Comparison of ENCODE assay signal across 20 cellular contexts in the genomic region with DNA sequence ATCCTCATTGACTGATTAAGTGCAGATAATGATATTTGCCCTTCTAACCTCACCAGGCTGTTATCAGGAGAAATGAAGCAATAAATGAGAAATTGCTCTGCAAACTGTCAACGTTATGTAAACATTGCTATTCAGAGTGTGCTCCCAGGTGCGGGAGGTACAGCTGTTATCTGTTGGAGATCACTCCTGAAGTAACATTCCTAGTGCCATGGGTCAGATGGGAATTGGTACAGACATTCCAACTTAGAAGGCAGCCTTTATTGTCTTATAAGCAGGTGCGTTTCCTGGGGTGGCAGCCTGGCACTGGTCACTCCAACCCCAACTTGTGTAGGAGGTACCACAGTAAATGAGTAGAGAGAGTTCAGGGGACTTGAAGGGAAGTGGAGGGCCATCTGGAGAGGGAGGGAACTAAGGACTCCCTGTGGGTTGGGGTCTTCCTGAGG. TPM values are rescaled to one million over a fixed set of nuclear protein-coding genes. Genes with fewer than 3 reads are reported as not detected.
DNase-seq lines count a peak whose midpoint lies in the region; ATAC-seq and TF ChIP-seq lines count a peak whose summit lies in the region.
"Had no signal": no experiment of that assay in that cellular context is flagged by ENCODE, and none has a peak within 500 bp of the region (broad histone marks: within the 10 kb centered on the region; RNA-seq: fewer than 3 reads in every experiment).

No MANE protein-coding gene starts in this region.

- no peaks in the 10 kb centered on the region for H3K9me3 ChIP-seq in Caco-2
- H3K9me3 ChIP-seq: psoas muscle, tibial nerve had no signal

- peaks cover 10% of the 10 kb centered on the region for H3K36me3 Mint-ChIP-seq in Caco-2 (ENCODE audit: insufficient read depth, unreplicated experiment)
- peaks cover 4% of the 10 kb centered on the region for H3K36me3 Mint-ChIP-seq in activated naive CD8-positive, alpha-beta T cell treated with anti-CD3 and anti-CD28 coated beads, Interleukin-2, amount 50 U/mL, for 24 hours (ENCODE audit: low read depth)
- no peaks in the 10 kb centered on the region for H3K36me3 Mint-ChIP-seq in nephron (ENCODE audit: low read depth)
- H3K36me3 Mint-ChIP-seq: stimulated activated naive B cell treated with anti-CD40 and anti-IgM and Interleukin-4, amounts not matched to agents 10 μg/mL and 1 μg/mL and 100 μg/mL, for 72 hours had no signal

- peaks cover 32% of the 10 kb centered on the region for H3K4me1 Mint-ChIP-seq in Caco-2 (ENCODE audit: low read depth, unreplicated experiment)
- peaks cover 34% of the 10 kb centered on the region for H3K4me1 Mint-ChIP-seq in activated naive CD8-positive, alpha-beta T cell treated with anti-CD3 and anti-CD28 coated beads, Interleukin-2, amount 50 U/mL, for 24 hours
- H3K4me1 Mint-ChIP-seq in nephron: peaks cover 24% of the 10 kb centered on the region

- H3K36me3 ChIP-seq in Caco-2 (ENCODE audit: control insufficient read depth, insufficient read depth, low read length): no peaks in the 10 kb centered on the region
- H3K36me3 ChIP-seq: tibial nerve had no signal

- H3K27me3 Mint-ChIP-seq in Caco-2 (ENCODE audit: insufficient read depth, unreplicated experiment): no peaks in the 10 kb centered on the region
- no peaks in the 10 kb centered on the region for H3K27me3 Mint-ChIP-seq in activated naive CD8-positive, alpha-beta T cell treated with anti-CD3 and anti-CD28 coated beads, Interleukin-2, amount 50 U/mL, for 24 hours
- peaks cover 8% of the 10 kb centered on the region for H3K27me3 Mint-ChIP-seq in nephron (ENCODE audit: low read depth)
- H3K27me3 Mint-ChIP-seq: stimulated activated naive B cell treated with anti-CD40 and anti-IgM and Interleukin-4, amounts not matched to agents 10 μg/mL and 1 μg/mL and 100 μg/mL, for 72 hours had no signal

- H3K4me1 ChIP-seq in Caco-2: peaks cover 60% of the 10 kb centered on the region

- no peak overlapping the region for H3K4me3 ChIP-seq in Caco-2 (ENCODE audit: low read depth, low read length)
- H3K4me3 ChIP-seq: psoas muscle, SK-N-MC, tibial nerve had no signal

- H3K4me3 Mint-ChIP-seq in Caco-2 (ENCODE audit: unreplicated experiment) (peak overlapping the region; percentile 38), nephron (peak overlapping the region in 2 of 3 experiments; percentile 11 to 21)
- no peak overlapping the region for H3K4me3 Mint-ChIP-seq in activated naive CD8-positive, alpha-beta T cell treated with anti-CD3 and anti-CD28 coated beads, Interleukin-2, amount 50 U/mL, for 24 hours
- H3K4me3 Mint-ChIP-seq: HFFc6; stimulated activated naive B cell treated with anti-CD40 and anti-IgM and Interleukin-4, amounts not matched to agents 10 μg/mL and 1 μg/mL and 100 μg/mL, for 72 hours had no signal

- no peak for ATAC-seq in activated naive CD8-positive, alpha-beta T cell treated with anti-CD3 and anti-CD28 coated beads, Interleukin-2, amount 50 U/mL, for 24 hours
- no peak for ATAC-seq in HG03135 (IDR thresholded peaks at IDR 0.05; ENCODE audit: unreplicated experiment)
- ATAC-seq: psoas muscle; stimulated activated naive B cell treated with anti-CD40 and anti-IgM and Interleukin-4, amounts not matched to agents 10 μg/mL and 1 μg/mL and 100 μg/mL, for 72 hours had no signal

- intact Hi-C loops in Caco-2 (cut with micrococcal nuclease; ENCODE audit: unreplicated experiment): loop anchor here (1.0 to 10.0 kb wide), 4 partner anchors 18 to 190 kb away; a partner anchor contains a TSS

- CTCF ChIA-PET in Caco-2 (lab: Charles Lee): interaction anchor here (0.5 to 0.8 kb wide), 5 partner anchors 18 to 402 kb away, joined by 3 to 5 read pairs (median 3); no protein-coding TSS in a partner anchor

- BruUV-seq in Caco-2 (replicated peaks; lab: Mats Ljungman, UMichigan): no TSS peak

- POLR2A ChIA-PET in Caco-2 (lab: Charles Lee): no interaction called here

- no peaks in the 10 kb centered on the region for H3K27me3 ChIP-seq in Caco-2 (replicated peaks; ENCODE audit: control insufficient read depth, insufficient read depth, low read length)
- H3K27me3 ChIP-seq: tibial nerve had no signal

- DNase-seq in NCI-H2171 treated with DMSO at 0.1 percent for 48 hours (lab: John Stamatoyannopoulos, UW) (peak; percentile 2), NCI-H2171 (lab: John Stamatoyannopoulos, UW) (no peak), Caco-2 (peak; percentile 88 to 91), NOMO-1 (lab: John Stamatoyannopoulos, UW; ENCODE audit: unreplicated experiment in 2 of 2) (no peak), DMS79 treated with DMSO at 0.1 percent for 48 hours (lab: John Stamatoyannopoulos, UW) (no peak)
- DNase-seq in activated naive CD8-positive, alpha-beta T cell treated with anti-CD3 and anti-CD28 coated beads, Interleukin-2, amount 50 U/mL, for 24 hours: no peak
- DNase-seq: activated T-cell treated with anti-CD3 and anti-CD28 coated beads, Interleukin-2, amount 50 U/mL, for 1 hour; amygdala; dermis blood vessel endothelial cell; head of caudate nucleus; HFFc6; NCI-H1930; psoas muscle; stimulated activated CD4-positive, alpha-beta T cell treated with anti-CD3 and anti-CD28 coated beads, Interleukin-2, amount 100 ng/mL, for 24 hours; stimulated activated naive B cell treated with anti-CD40 and anti-IgM and Interleukin-4, amounts not matched to agents 10 μg/mL and 1 μg/mL and 100 μg/mL, for 72 hours; T-helper 9 cell had no signal

- no peaks in the 10 kb centered on the region for H3K9me3 Mint-ChIP-seq in Caco-2 (ENCODE audit: unreplicated experiment)
- H3K9me3 Mint-ChIP-seq in activated naive CD8-positive, alpha-beta T cell treated with anti-CD3 and anti-CD28 coated beads, Interleukin-2, amount 50 U/mL, for 24 hours: no peaks in the 10 kb centered on the region
- no peaks in the 10 kb centered on the region for H3K9me3 Mint-ChIP-seq in nephron
- H3K9me3 Mint-ChIP-seq: HFFc6; stimulated activated naive B cell treated with anti-CD40 and anti-IgM and Interleukin-4, amounts not matched to agents 10 μg/mL and 1 μg/mL and 100 μg/mL, for 72 hours had no signal

- H3K27ac Mint-ChIP-seq in Caco-2 (ENCODE audit: unreplicated experiment) (peak overlapping the region; percentile 49), nephron (peak overlapping the region in 1 of 3 experiments; percentile 1)
- H3K27ac Mint-ChIP-seq in activated naive CD8-positive, alpha-beta T cell treated with anti-CD3 and anti-CD28 coated beads, Interleukin-2, amount 50 U/mL, for 24 hours: peak overlapping the region; percentile 61
- H3K27ac Mint-ChIP-seq: stimulated activated naive B cell treated with anti-CD40 and anti-IgM and Interleukin-4, amounts not matched to agents 10 μg/mL and 1 μg/mL and 100 μg/mL, for 72 hours had no signal

- TF ChIP-seq CTCF in Caco-2 (IDR thresholded peaks at IDR 0.05; ENCODE audit: insufficient read depth in 1 of 2, low read depth in 1 of 2, low read length in 1 of 2, severe bottlenecking in 1 of 2, unreplicated experiment in 1 of 2): no peak
- no peak for TF ChIP-seq CTCF in nephron (IDR thresholded peaks at IDR 0.05; ENCODE audit: unreplicated experiment in 3 of 3)

RNA-seq across cellular contexts. Expression of a gene that starts 36.8 kb away (rescaled TPM):
- 27.2 and 35.4 TPM in 2 replicates for total RNA-seq in Caco-2 (2022)

Comparison
In these comparisons a context has a peak if more than half of its experiments do, and no peak if none do; other contexts are left out.
1. DNase-seq: peak in NCI-H2171 treated with DMSO at 0.1 percent for 48 hours (single experiment) and Caco-2 (2 of 2); none in NCI-H2171 (single experiment), activated naive CD8-positive, alpha-beta T cell treated with anti-CD3 and anti-CD28 coated beads, Interleukin-2, amount 50 U/mL, for 24 hours (single experiment), NOMO-1 (0 of 2) and DMS79 treated with DMSO at 0.1 percent for 48 hours (single experiment).